19 cellular contexts compared by ENCODE assay signal in the genomic region with DNA sequence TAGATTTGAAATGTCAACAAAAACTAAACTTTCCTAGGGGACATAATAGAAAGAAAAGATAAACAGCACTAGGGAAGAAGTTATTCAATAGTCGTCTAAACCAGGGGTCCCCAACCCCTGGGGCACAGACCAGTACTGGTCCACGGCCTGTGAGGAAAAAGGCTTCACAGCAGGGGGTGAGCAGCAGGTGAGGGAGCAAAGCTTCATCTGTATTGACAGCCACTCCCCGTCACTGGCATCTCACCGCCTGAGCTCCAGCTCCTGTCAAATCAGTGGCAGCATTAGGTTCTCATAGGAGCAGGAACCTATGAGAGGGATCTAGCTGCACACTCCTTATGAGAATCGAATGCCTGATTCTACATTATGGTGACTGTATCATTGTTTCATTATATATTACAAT.
DNase-seq lines count a peak whose midpoint lies in the region; ATAC-seq and TF ChIP-seq lines count a peak whose summit lies in the region.
"Had no signal": no experiment of that assay in that cellular context is flagged by ENCODE, and none has a peak within 500 bp of the region (broad histone marks: within the 10 kb centered on the region; RNA-seq: fewer than 3 reads in every experiment).

No MANE protein-coding gene starts in this region.

- H3K79me2 ChIP-seq in neural cell (replicated peaks; ENCODE audit: insufficient read depth, low read length) = no peaks in the 10 kb centered on the region

- 61 to 62% methylated on average over 3 to 4 of the region's 5 CpGs for WGBS in endodermal cell (ENCODE audit: insufficient coverage in 1 of 2, insufficient read length in 1 of 2), 2 experiments

- H3K36me3 ChIP-seq in endodermal cell (ENCODE audit: control insufficient read depth, insufficient read depth, low read length) = no peaks in the 10 kb centered on the region
- no peaks in the 10 kb centered on the region for H3K36me3 ChIP-seq in neural cell (ENCODE audit: insufficient read depth, low read length)
- H3K36me3 ChIP-seq: BLaER1 treated with 17β-estradiol and CSF1 and Interleukin-3, amounts not matched to agents 10 nM and 100 nM had no signal

- H3K4me1 Mint-ChIP-seq in endodermal cell = peaks cover 21% of the 10 kb centered on the region
- H3K4me1 Mint-ChIP-seq: B cell, IgD-negative memory B cell had no signal

- H3K27me3 Mint-ChIP-seq in endodermal cell (ENCODE audit: insufficient read depth) = no peaks in the 10 kb centered on the region
- H3K27me3 Mint-ChIP-seq: IgD-negative memory B cell had no signal

- H3K9me3 ChIP-seq in endodermal cell (ENCODE audit: control insufficient read depth, low read length) (no peaks in the 10 kb centered on the region), neural cell (ENCODE audit: low read length) (no peaks in the 10 kb centered on the region)

- H3K27ac Mint-ChIP-seq in endodermal cell = no peak overlapping the region
- H3K27ac Mint-ChIP-seq: B cell; CD8-positive, alpha-beta T cell; HFFc6; IgD-negative memory B cell had no signal

- TF ChIP-seq RAD21 in neural cell (conservative IDR thresholded peaks at IDR 0.05) = no peak

- no peaks in the 10 kb centered on the region for H3K9me2 ChIP-seq in neural cell (ENCODE audit: insufficient read depth, low read length)

- no peak overlapping the region for H3K9ac ChIP-seq in endodermal cell (ENCODE audit: extremely low read depth, low read length, poor library complexity, severe bottlenecking)
- no peak overlapping the region for H3K9ac ChIP-seq in neural cell (ENCODE audit: low read length)
- H3K9ac ChIP-seq: BLaER1 treated with 17β-estradiol and CSF1 and Interleukin-3, amounts not matched to agents 10 nM and 100 nM had no signal

- H3K27ac ChIP-seq in endodermal cell (ENCODE audit: low read depth, low read length) = no peak overlapping the region
- no peak overlapping the region for H3K27ac ChIP-seq in neural cell (ENCODE audit: low read length)
- H3K27ac ChIP-seq: BLaER1 treated with 17β-estradiol and CSF1 and Interleukin-3, amounts not matched to agents 10 nM and 100 nM had no signal

- no peaks in the 10 kb centered on the region for H3K27me3 ChIP-seq in endodermal cell (ENCODE audit: control insufficient read depth, insufficient read depth, low read length, poor library complexity, severe bottlenecking)
- no peaks in the 10 kb centered on the region for H3K27me3 ChIP-seq in neural cell (ENCODE audit: insufficient read depth, low read depth, low read length)
- H3K27me3 ChIP-seq: BLaER1 treated with 17β-estradiol and CSF1 and Interleukin-3, amounts not matched to agents 10 nM and 100 nM had no signal

- DNase-seq in NCI-H748 (lab: John Stamatoyannopoulos, UW; ENCODE audit: unreplicated experiment) = peak; percentile 18
- no peak for DNase-seq in NCI-H748 treated with DMSO at 0.1 percent for 48 hours (lab: John Stamatoyannopoulos, UW)
- DNase-seq in endodermal cell = peak; percentile 65
- DNase-seq in activated CD4-positive, alpha-beta T cell treated with anti-CD3 and anti-CD28 coated beads, Interleukin-2, amount 50 U/mL, for 4 hours = no peak
- DNase-seq: CD8-positive, alpha-beta T cell; DMS 273 treated with DMSO at 0.1 percent for 48 hours; DMS53; DND-41; EL; GOT3; H7; HFFc6 had no signal

- ATAC-seq in HG03442 (IDR thresholded peaks at IDR 0.05; ENCODE audit: unreplicated experiment) = no peak
- ATAC-seq: CD8-positive, alpha-beta T cell; HCT116; HepG2 had no signal

- H3K36me3 Mint-ChIP-seq in endodermal cell (ENCODE audit: low read depth) = no peaks in the 10 kb centered on the region
- H3K36me3 Mint-ChIP-seq: CD8-positive, alpha-beta T cell had no signal

- H3K4me3 ChIP-seq in endodermal cell (ENCODE audit: low read length) = no peak overlapping the region
- no peak overlapping the region for H3K4me3 ChIP-seq in neural cell (ENCODE audit: low read length)
- H3K4me3 ChIP-seq: BLaER1 treated with 17β-estradiol and CSF1 and Interleukin-3, amounts not matched to agents 10 nM and 100 nM had no signal

- H3F3A ChIP-seq in neural cell (ENCODE audit: insufficient read depth, low read length, poor library complexity, severe bottlenecking) = no peaks in the 10 kb centered on the region

- H4K20me1 ChIP-seq in neural cell (ENCODE audit: insufficient read depth) = no peaks in the 10 kb centered on the region
- H4K20me1 ChIP-seq: BLaER1 treated with 17β-estradiol and CSF1 and Interleukin-3, amounts not matched to agents 10 nM and 100 nM had no signal

- H3K9me3 Mint-ChIP-seq in endodermal cell = peaks cover 16% of the 10 kb centered on the region
- H3K9me3 Mint-ChIP-seq: HFFc6 had no signal

- no peak overlapping the region for H3K4me3 Mint-ChIP-seq in endodermal cell
- H3K4me3 Mint-ChIP-seq: B cell; CD8-positive, alpha-beta T cell; HFFc6; IgD-negative memory B cell had no signal

- peaks cover 14% of the 10 kb centered on the region for H3K4me1 ChIP-seq in endodermal cell (ENCODE audit: control insufficient read depth, insufficient read depth, low read length)
- H3K4me1 ChIP-seq: BLaER1 treated with 17β-estradiol and CSF1 and Interleukin-3, amounts not matched to agents 10 nM and 100 nM had no signal

- H3K4me2 ChIP-seq in neural cell (ENCODE audit: low read length) = no peak overlapping the region
- H3K4me2 ChIP-seq: BLaER1 treated with 17β-estradiol and CSF1 and Interleukin-3, amounts not matched to agents 10 nM and 100 nM had no signal

- TF ChIP-seq CTCF in endodermal cell (conservative IDR thresholded peaks at IDR 0.05) = no peak
- no peak for TF ChIP-seq CTCF in neural cell (IDR thresholded peaks at IDR 0.05; ENCODE audit: poor library complexity, severe bottlenecking)

- peak; percentile 51 for TF ChIP-seq EP300 in neural cell (conservative IDR thresholded peaks at IDR 0.05; ENCODE audit: poor library complexity, severe bottlenecking)

- no peak overlapping the region for H2AFZ ChIP-seq in neural cell (ENCODE audit: low read depth, low read length)

TF ChIP-seq in neural cell, 6 proteins besides CTCF, POLR2A, EP300 and RAD21:
- TF ChIP-seq MXI1 (conservative IDR thresholded peaks at IDR 0.05; ENCODE audit: poor library complexity, severe bottlenecking) (no peak), SMC3 (conservative IDR thresholded peaks at IDR 0.05; ENCODE audit: poor library complexity) (no peak), POLR2AphosphoS5 (IDR thresholded peaks at IDR 0.05) (peak; percentile 21), TAF1 (IDR thresholded peaks at IDR 0.05; ENCODE audit: low read depth) (no peak), EZH2 (IDR thresholded peaks at IDR 0.05; ENCODE audit: borderline replicate concordance, insufficient read depth, low read length, poor library complexity, severe bottlenecking) (no peak)
- TF ChIP-seq, protein P1, sequence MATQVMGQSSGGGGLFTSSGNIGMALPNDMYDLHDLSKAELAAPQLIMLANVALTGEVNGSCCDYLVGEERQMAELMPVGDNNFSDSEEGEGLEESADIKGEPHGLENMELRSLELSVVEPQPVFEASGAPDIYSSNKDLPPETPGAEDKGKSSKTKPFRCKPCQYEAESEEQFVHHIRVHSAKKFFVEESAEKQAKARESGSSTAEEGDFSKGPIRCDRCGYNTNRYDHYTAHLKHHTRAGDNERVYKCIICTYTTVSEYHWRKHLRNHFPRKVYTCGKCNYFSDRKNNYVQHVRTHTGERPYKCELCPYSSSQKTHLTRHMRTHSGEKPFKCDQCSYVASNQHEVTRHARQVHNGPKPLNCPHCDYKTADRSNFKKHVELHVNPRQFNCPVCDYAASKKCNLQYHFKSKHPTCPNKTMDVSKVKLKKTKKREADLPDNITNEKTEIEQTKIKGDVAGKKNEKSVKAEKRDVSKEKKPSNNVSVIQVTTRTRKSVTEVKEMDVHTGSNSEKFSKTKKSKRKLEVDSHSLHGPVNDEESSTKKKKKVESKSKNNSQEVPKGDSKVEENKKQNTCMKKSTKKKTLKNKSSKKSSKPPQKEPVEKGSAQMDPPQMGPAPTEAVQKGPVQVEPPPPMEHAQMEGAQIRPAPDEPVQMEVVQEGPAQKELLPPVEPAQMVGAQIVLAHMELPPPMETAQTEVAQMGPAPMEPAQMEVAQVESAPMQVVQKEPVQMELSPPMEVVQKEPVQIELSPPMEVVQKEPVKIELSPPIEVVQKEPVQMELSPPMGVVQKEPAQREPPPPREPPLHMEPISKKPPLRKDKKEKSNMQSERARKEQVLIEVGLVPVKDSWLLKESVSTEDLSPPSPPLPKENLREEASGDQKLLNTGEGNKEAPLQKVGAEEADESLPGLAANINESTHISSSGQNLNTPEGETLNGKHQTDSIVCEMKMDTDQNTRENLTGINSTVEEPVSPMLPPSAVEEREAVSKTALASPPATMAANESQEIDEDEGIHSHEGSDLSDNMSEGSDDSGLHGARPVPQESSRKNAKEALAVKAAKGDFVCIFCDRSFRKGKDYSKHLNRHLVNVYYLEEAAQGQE (IDR thresholded peaks at IDR 0.05; ENCODE audit: borderline replicate concordance) = no peak

Comparison
In these comparisons a context has a peak if more than half of its experiments do, and no peak if none do; other contexts are left out.
1. DNase-seq: peak in NCI-H748 (single experiment) and endodermal cell (single experiment); none in NCI-H748 treated with DMSO at 0.1 percent for 48 hours (single experiment) and activated CD4-positive, alpha-beta T cell treated with anti-CD3 and anti-CD28 coated beads, Interleukin-2, amount 50 U/mL, for 4 hours (0 of 2).